In the genomic region with DNA sequence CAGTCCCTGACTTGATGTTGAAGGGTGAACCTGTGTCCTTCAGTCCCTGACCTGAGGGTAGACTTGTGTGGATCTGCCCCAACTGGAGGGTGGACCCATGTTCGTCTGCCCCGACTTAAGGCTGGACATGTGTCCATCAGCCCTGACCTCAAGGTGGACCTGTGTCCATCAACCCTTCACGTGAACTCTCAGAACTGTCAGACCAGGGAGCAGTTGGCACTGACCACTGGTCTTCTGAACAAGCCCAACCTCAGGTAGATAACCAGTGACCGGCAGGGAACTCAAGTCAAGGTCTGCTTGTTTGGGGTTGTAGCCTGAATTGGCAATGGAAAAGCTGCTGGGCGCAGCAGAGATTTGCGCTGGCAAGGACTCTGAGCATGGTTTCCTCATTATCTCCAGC, we compare ENCODE assay signal across 16 cellular contexts.
"Had no signal": no experiment of that assay in that cellular context is flagged by ENCODE, and none has a peak within 500 bp of the region (broad histone marks: within the 10 kb centered on the region; RNA-seq: fewer than 3 reads in every experiment).

No MANE protein-coding gene starts in this region.

- H3K36me3 ChIP-seq: thyroid gland had no signal

- H3K27ac ChIP-seq: foreskin keratinocyte, left ventricle myocardium inferior, thyroid gland had no signal

- H3K27me3 ChIP-seq: thyroid gland had no signal

- ATAC-seq: activated naive CD8-positive, alpha-beta T cell treated with anti-CD3 and anti-CD28 coated beads, Interleukin-2, amount 50 U/mL, for 24 hours; foreskin keratinocyte; T-helper 17 cell had no signal

- H3K4me1 ChIP-seq: foreskin keratinocyte, left ventricle myocardium inferior, thyroid gland had no signal

- DNase-seq: activated B cell treated with CpG ODN at 0.5 μM for 24 hours; activated CD4-positive, alpha-beta T cell treated with anti-CD3 and anti-CD28 coated beads for 4 hours; activated CD4-positive, alpha-beta T cell treated with anti-CD3 and anti-CD28 coated beads, Interleukin-2, amount 50 U/mL, for 48 hours; activated gamma-delta T cell; activated naive CD4-positive, alpha-beta T cell treated with anti-CD3 and anti-CD28 coated beads, Interleukin-2, amount 50 U/mL, for 16 hours; activated naive CD8-positive, alpha-beta T cell treated with anti-CD3 and anti-CD28 coated beads, Interleukin-2, amount 50 U/mL, for 24 hours; erythroblast; foreskin keratinocyte; kidney; left ventricle myocardium inferior; nucleus accumbens; stimulated activated naive CD4-positive, alpha-beta T cell treated with Interleukin-2 at 50 U/mL for 16 hours; SW 1271; T-helper 17 cell; thyroid gland had no signal

- H3K27ac Mint-ChIP-seq: activated B cell treated with CpG ODN at 0.5 μM for 24 hours; activated naive CD8-positive, alpha-beta T cell treated with anti-CD3 and anti-CD28 coated beads, Interleukin-2, amount 50 U/mL, for 24 hours; activated T-helper 1 cell treated with anti-CD3 and anti-CD28 coated beads, Interleukin-12 subunit alpha, Interleukin-12 subunit beta, Interleukin-2, Interleukin-4 antibody, amounts not matched to agents 30 ng/mL and 10 ng/mL and 1 ng/mL, durations not matched to agents 14 hours and 24 hours and 36 hours; T-helper 17 cell had no signal

- H3K9me3 Mint-ChIP-seq: activated T-helper 1 cell treated with anti-CD3 and anti-CD28 coated beads, Interleukin-12 subunit alpha, Interleukin-12 subunit beta, Interleukin-2, Interleukin-4 antibody, amounts not matched to agents 30 ng/mL and 10 ng/mL and 1 ng/mL, durations not matched to agents 14 hours and 24 hours and 36 hours had no signal

- H3K4me3 Mint-ChIP-seq: activated B cell treated with CpG ODN at 0.5 μM for 24 hours; activated naive CD8-positive, alpha-beta T cell treated with anti-CD3 and anti-CD28 coated beads, Interleukin-2, amount 50 U/mL, for 24 hours; activated T-helper 1 cell treated with anti-CD3 and anti-CD28 coated beads, Interleukin-12 subunit alpha, Interleukin-12 subunit beta, Interleukin-2, Interleukin-4 antibody, amounts not matched to agents 30 ng/mL and 10 ng/mL and 1 ng/mL, durations not matched to agents 14 hours and 24 hours and 36 hours; T-helper 17 cell had no signal

- H3K4me3 ChIP-seq: left ventricle myocardium inferior, thyroid gland had no signal

- H3K9me3 ChIP-seq: thyroid gland had no signal

- H3K4me1 Mint-ChIP-seq: activated B cell treated with CpG ODN at 0.5 μM for 24 hours; activated naive CD8-positive, alpha-beta T cell treated with anti-CD3 and anti-CD28 coated beads, Interleukin-2, amount 50 U/mL, for 24 hours; T-helper 17 cell had no signal
